21 cellular contexts compared by ENCODE assay signal in genomic region chr1:3160647-3161046, GRCh38.
DNase-seq lines count a peak whose midpoint lies in the region; ATAC-seq and FAIRE-seq lines count a peak whose summit lies in the region.
"Had no signal": no experiment of that assay in that cellular context is flagged by ENCODE, and none has a peak within 500 bp of the region (broad histone marks: within the 10 kb centered on the region; RNA-seq: fewer than 3 reads in every experiment).

No MANE protein-coding gene starts in this region.

- no peak for FAIRE-seq in urothelium cell line (lab: Jason Lieb, UNC)

- ATAC-seq in T-cell (replicated peaks in 1 of 4) = peak in 1 of 4 experiments; percentile 25
- ATAC-seq in central memory CD8-positive, alpha-beta T cell (replicated peaks; ENCODE audit: extremely low read depth, poor library complexity, severe bottlenecking) = no peak
- ATAC-seq in stimulated activated naive CD8-positive, alpha-beta T cell treated with anti-CD3 and anti-CD28 coated beads, Interleukin-15, amount 100 ng/mL, for 72 hours = peak; percentile 28
- no peak for ATAC-seq in GM18520 (IDR thresholded peaks at IDR 0.05; ENCODE audit: unreplicated experiment)
- ATAC-seq: HCT116 had no signal

- H3K27ac Mint-ChIP-seq in activated naive CD4-positive, alpha-beta T cell treated with anti-CD3 and anti-CD28 coated beads, Interleukin-2, amount 50 U/mL, for 24 hours = no peak overlapping the region
- H3K27ac Mint-ChIP-seq in T-cell = no peak overlapping the region
- no peak overlapping the region for H3K27ac Mint-ChIP-seq in central memory CD8-positive, alpha-beta T cell (ENCODE audit: low read depth)
- peak overlapping the region in 1 of 2 donors; percentile 76 for H3K27ac Mint-ChIP-seq in stimulated activated naive CD8-positive, alpha-beta T cell treated with anti-CD3 and anti-CD28 coated beads, Interleukin-15, amount 100 ng/mL, for 72 hours
- H3K27ac Mint-ChIP-seq: CD4-positive, CD25-positive, alpha-beta regulatory T cell; dendritic cell treated with granulocyte-macrophage colony-stimulating factor and Interleukin-4, amounts not matched to agents 40 ng/mL and 50 ng/mL, for 4 days; memory B cell had no signal

- H3K9me3 Mint-ChIP-seq in activated naive CD4-positive, alpha-beta T cell treated with anti-CD3 and anti-CD28 coated beads, Interleukin-2, amount 50 U/mL, for 24 hours = no peaks in the 10 kb centered on the region
- H3K9me3 Mint-ChIP-seq in T-cell = no peaks in the 10 kb centered on the region
- no peaks in the 10 kb centered on the region for H3K9me3 Mint-ChIP-seq in central memory CD8-positive, alpha-beta T cell
- H3K9me3 Mint-ChIP-seq in stimulated activated naive CD8-positive, alpha-beta T cell treated with anti-CD3 and anti-CD28 coated beads, Interleukin-15, amount 100 ng/mL, for 72 hours = no peaks in the 10 kb centered on the region
- H3K9me3 Mint-ChIP-seq: dendritic cell treated with granulocyte-macrophage colony-stimulating factor and Interleukin-4, amounts not matched to agents 40 ng/mL and 50 ng/mL, for 4 days; memory B cell had no signal

- H3K27me3 Mint-ChIP-seq in activated naive CD4-positive, alpha-beta T cell treated with anti-CD3 and anti-CD28 coated beads, Interleukin-2, amount 50 U/mL, for 24 hours = peaks cover 15% of the 10 kb centered on the region
- H3K27me3 Mint-ChIP-seq in T-cell = peaks cover 14 to 49% of the 10 kb centered on the region in 2 donors
- peaks cover 35% of the 10 kb centered on the region for H3K27me3 Mint-ChIP-seq in central memory CD8-positive, alpha-beta T cell
- H3K27me3 Mint-ChIP-seq in stimulated activated naive CD8-positive, alpha-beta T cell treated with anti-CD3 and anti-CD28 coated beads, Interleukin-15, amount 100 ng/mL, for 72 hours = peaks cover 38% of the 10 kb centered on the region

- POLR2A ChIA-PET in T-cell (lab: Charles Lee) = no interaction called here

- CTCF ChIA-PET in T-cell (lab: Charles Lee) = no interaction called here

- no peaks in the 10 kb centered on the region for H3K36me3 Mint-ChIP-seq in activated naive CD4-positive, alpha-beta T cell treated with anti-CD3 and anti-CD28 coated beads, Interleukin-2, amount 50 U/mL, for 24 hours
- H3K36me3 Mint-ChIP-seq in T-cell = no peaks in the 10 kb centered on the region
- no peaks in the 10 kb centered on the region for H3K36me3 Mint-ChIP-seq in central memory CD8-positive, alpha-beta T cell (ENCODE audit: insufficient read depth)
- H3K36me3 Mint-ChIP-seq: CD4-positive, CD25-positive, alpha-beta regulatory T cell; memory B cell had no signal

- H3K4me3 Mint-ChIP-seq in activated naive CD4-positive, alpha-beta T cell treated with anti-CD3 and anti-CD28 coated beads, Interleukin-2, amount 50 U/mL, for 24 hours = peak overlapping the region; percentile 72
- peak overlapping the region; percentile 47 to 64 (median 56) for H3K4me3 Mint-ChIP-seq in T-cell
- peak overlapping the region; percentile 18 for H3K4me3 Mint-ChIP-seq in central memory CD8-positive, alpha-beta T cell
- H3K4me3 Mint-ChIP-seq in stimulated activated naive CD8-positive, alpha-beta T cell treated with anti-CD3 and anti-CD28 coated beads, Interleukin-15, amount 100 ng/mL, for 72 hours = peak overlapping the region; percentile 60 to 64
- H3K4me3 Mint-ChIP-seq: dendritic cell treated with granulocyte-macrophage colony-stimulating factor and Interleukin-4, amounts not matched to agents 40 ng/mL and 50 ng/mL, for 4 days; memory B cell had no signal

- no peak for DNase-seq in activated naive CD4-positive, alpha-beta T cell treated with anti-CD3 and anti-CD28 coated beads, Interleukin-2, amount 50 U/mL, for 16 hours
- DNase-seq in T-cell (no peak), urothelium cell line (ENCODE audit: low spot score) (no peak), NCI-H2196 treated with DMSO at 0.1 percent for 48 hours (lab: John Stamatoyannopoulos, UW; ENCODE audit: unreplicated experiment) (no peak)
- DNase-seq in central memory CD8-positive, alpha-beta T cell (ENCODE audit: low spot score in 2 of 2) = no peak
- no peak for DNase-seq in stimulated activated naive CD8-positive, alpha-beta T cell treated with anti-CD3 and anti-CD28 coated beads, Interleukin-15, amount 100 ng/mL, for 72 hours
- DNase-seq: activated CD4-positive, alpha-beta T cell treated with anti-CD3 and anti-CD28 coated beads, Interleukin-2, amount 50 U/mL, for 4 hours; CD4-positive, CD25-positive, alpha-beta regulatory T cell; DMS53; GDM1; KBM-7; NCI-H1436; NCI-H524 treated with DMSO at 0.1 percent for 48 hours; Peyer's patch; right cardiac atrium; WERI-Rb-1 had no signal

- H3K4me1 Mint-ChIP-seq in activated naive CD4-positive, alpha-beta T cell treated with anti-CD3 and anti-CD28 coated beads, Interleukin-2, amount 50 U/mL, for 24 hours = no peaks in the 10 kb centered on the region
- H3K4me1 Mint-ChIP-seq in T-cell = peaks cover 5 to 8% (median 7%) of the 10 kb centered on the region in 3 donors
- no peaks in the 10 kb centered on the region for H3K4me1 Mint-ChIP-seq in central memory CD8-positive, alpha-beta T cell
- H3K4me1 Mint-ChIP-seq in stimulated activated naive CD8-positive, alpha-beta T cell treated with anti-CD3 and anti-CD28 coated beads, Interleukin-15, amount 100 ng/mL, for 72 hours = peaks cover 12% of the 10 kb centered on the region

Comparison
In these comparisons a context has a peak if more than half of its experiments do, and no peak if none do; other contexts are left out.
1. H3K4me3 Mint-ChIP-seq: peak in every context shown above with its lines; median percentile 72 in activated naive CD4-positive, alpha-beta T cell treated with anti-CD3 and anti-CD28 coated beads, Interleukin-2, amount 50 U/mL, for 24 hours; 62 in stimulated activated naive CD8-positive, alpha-beta T cell treated with anti-CD3 and anti-CD28 coated beads, Interleukin-15, amount 100 ng/mL, for 72 hours; 56 in T-cell; 18 in central memory CD8-positive, alpha-beta T cell.